ENCODE assay signal across 8 cellular contexts in genomic region chr5:135833961-135834638, GRCh38. TPM values are rescaled to one million over a fixed set of nuclear protein-coding genes. Genes with fewer than 3 reads are reported as not detected.
DNase-seq lines count a peak whose midpoint lies in the region; ATAC-seq and TF ChIP-seq lines count a peak whose summit lies in the region.

No MANE protein-coding gene starts in this region.

- no peaks in the 10 kb centered on the region for H3K9me3 ChIP-seq in RWPE2 (ENCODE audit: severe bottlenecking)
- H3K9me3 ChIP-seq in left ventricle myocardium inferior (replicated peaks): no peaks in the 10 kb centered on the region
- H3K9me3 ChIP-seq in spleen: peaks cover 0 to 14% (median 11%) of the 10 kb centered on the region in 8 donors

- no peaks in the 10 kb centered on the region for H4K20me1 ChIP-seq in GM23338 (replicated peaks; ENCODE audit: insufficient read depth)

- peaks cover 53% of the 10 kb centered on the region for H3K27me3 Mint-ChIP-seq in GM23338 (ENCODE audit: insufficient read depth, low read depth, poor library complexity)

- no peak overlapping the region for H3K4me3 ChIP-seq in GM12864 (ENCODE audit: low read depth, low read length)
- peak overlapping the region; percentile 88 for H3K4me3 ChIP-seq in GM23338
- H3K4me3 ChIP-seq in RWPE2 (ENCODE audit: severe bottlenecking): peak overlapping the region; percentile 34
- peak overlapping the region; percentile 65 for H3K4me3 ChIP-seq in left ventricle myocardium inferior
- H3K4me3 ChIP-seq in spleen: peak overlapping the region in 6 of 8 donors; percentile 18 to 59 (median 24)

- TF ChIP-seq CTCF in GM12864 (IDR thresholded peaks at IDR 0.05; ENCODE audit: low read depth, low read length, missing control alignments) (peak; percentile 86), GM23338 (conservative IDR thresholded peaks at IDR 0.05; ENCODE audit: low read depth in 2 of 2) (peak in 1 of 2 experiments; percentile 52; a peak in 3 of 4 replicates), RWPE2 (IDR thresholded peaks at IDR 0.05; ENCODE audit: poor library complexity, severe bottlenecking) (no peak), left ventricle myocardium inferior (IDR thresholded peaks at IDR 0.05; ENCODE audit: borderline replicate concordance) (peak; percentile 74), spleen (IDR thresholded peaks at IDR 0.05 in 8 of 11, conservative IDR thresholded peaks at IDR 0.05 in 3 of 11) (peak in 7 of 11 experiments; percentile 17 to 60 (median 56))

- H3K27ac ChIP-seq in GM23338 (ENCODE audit: low read depth) (no peak overlapping the region), RWPE2 (ENCODE audit: poor library complexity, severe bottlenecking) (no peak overlapping the region), left ventricle myocardium inferior (replicated peaks) (no peak overlapping the region), spleen (no peak overlapping the region)

- ATAC-seq in GM23338 (peak; percentile 8), RWPE2 (ENCODE audit: low read depth) (peak; percentile 41), HG03457 (IDR thresholded peaks at IDR 0.05; ENCODE audit: unreplicated experiment) (no peak)

- no peak overlapping the region for H3K27ac Mint-ChIP-seq in GM23338

- H3K36me3 ChIP-seq in GM23338 (ENCODE audit: insufficient read depth): no peaks in the 10 kb centered on the region
- H3K36me3 ChIP-seq in RWPE2 (ENCODE audit: low read depth): no peaks in the 10 kb centered on the region
- H3K36me3 ChIP-seq in left ventricle myocardium inferior: no peaks in the 10 kb centered on the region
- H3K36me3 ChIP-seq in spleen: no peaks in the 10 kb centered on the region

- no peak for DNase-seq in GM12864 (ENCODE audit: low read depth)
- DNase-seq in GM23338 (ENCODE audit: low spot score): no peak
- peak; percentile 55 for DNase-seq in RWPE2 (ENCODE audit: low spot score)
- DNase-seq in left ventricle myocardium inferior: no peak
- DNase-seq in spleen: peak; percentile 66
- no peak for DNase-seq in NCI-H2081 treated with DMSO at 0.1 percent for 48 hours (lab: John Stamatoyannopoulos, UW)
- DNase-seq in SIG-M5 (lab: John Stamatoyannopoulos, UW): no peak

- no peaks in the 10 kb centered on the region for H3K79me2 ChIP-seq in GM23338 (replicated peaks; ENCODE audit: insufficient read depth)

- 0 out of 3 replicates have a peak, but pooled peaks cover 4% of the 10 kb centered on the region for H3K4me1 Mint-ChIP-seq in GM23338

- WGBS in spleen, 5 donors: 30 to 43% (median 32%) methylated on average over 11 to 16 of the region's 16 CpGs

- 0 out of 2 replicates have a peak, but pooled peaks cover 3% of the 10 kb centered on the region for H3K9me2 ChIP-seq in GM23338 (ENCODE audit: insufficient read depth)

- peaks cover 15% of the 10 kb centered on the region for H3K9me3 Mint-ChIP-seq in GM23338

- no peaks in the 10 kb centered on the region for H3F3A ChIP-seq in GM23338 (replicated peaks; ENCODE audit: low read depth)

- H3K27me3 ChIP-seq in GM23338 (ENCODE audit: insufficient read depth) (peaks cover 48% of the 10 kb centered on the region), RWPE2 (ENCODE audit: insufficient read depth, poor library complexity, severe bottlenecking) (peaks cover 35% of the 10 kb centered on the region), left ventricle myocardium inferior (ENCODE audit: low read depth) (peaks cover 87% of the 10 kb centered on the region), spleen (replicated peaks in 1 of 7) (peaks cover 0 to 80% (median 24%) of the 10 kb centered on the region in 7 donors)

- TF ChIP-seq POLR2A in spleen (IDR thresholded peaks at IDR 0.05): no peak

- peaks cover 8% of the 10 kb centered on the region; the same call in 2 of the 3 replicates for H3K36me3 Mint-ChIP-seq in GM23338 (ENCODE audit: low read depth)

- intact Hi-C loops in left ventricle myocardium inferior (cut with micrococcal nuclease) (loop anchor here (5.0 kb wide), 1 partner anchor 272 kb away; no protein-coding TSS in a partner anchor), spleen (cut with DNase I; ENCODE audit: low total_unique reads) (loop anchor here (5.0 kb wide), 1 partner anchor 272 kb away; no protein-coding TSS in a partner anchor)

- peak overlapping the region; percentile 91 for H3K4me2 ChIP-seq in GM23338

- H3K4me1 ChIP-seq in GM23338 (ENCODE audit: insufficient read depth) (no peaks in the 10 kb centered on the region; the same call in 1 of the 2 replicates), RWPE2 (ENCODE audit: insufficient read depth, poor library complexity, severe bottlenecking) (no peaks in the 10 kb centered on the region), left ventricle myocardium inferior (peaks cover 13% of the 10 kb centered on the region), spleen (peaks cover 0 to 22% (median 12%) of the 10 kb centered on the region in 6 donors)

- H3K4me3 Mint-ChIP-seq in GM23338: peak overlapping the region; percentile 87

- H2AFZ ChIP-seq in GM23338: peak overlapping the region; percentile 98

TF ChIP-seq in GM23338, 12 proteins besides CTCF, POLR2A, EP300 and RAD21 (continues in another document):
- TF ChIP-seq ZNF114 (CRISPR knock-in tag; IDR thresholded peaks at IDR 0.05) (no peak), ZNF462 (CRISPR knock-in tag; IDR thresholded peaks at IDR 0.05) (no peak)

RNA-seq across cellular contexts. Expression of gene SLC25A48, which starts 0.4 kb away (rescaled TPM):
- total RNA-seq in GM23338 (2014; rRNA removed; shearing (Covaris generic)): 1.4 and 1.5 TPM in 2 replicates
- polyA plus RNA-seq in GM23338 (2016; fragmentation: Nextera tagmentation; extraction: Ambion mirVana) (1.1 TPM in 2 replicates), spleen (under 1 TPM in 1 of 3 donors, not detected in 2; 0.06 TPM)
- total RNA-seq in left ventricle myocardium inferior (not detected), spleen (under 1 TPM in 2 of 7 donors, not detected in 5; 0.33 to 0.66 TPM)

Comparison
In these comparisons a context has a peak if more than half of its experiments do, and no peak if none do; other contexts are left out.
1. DNase-seq: peak in RWPE2 (single experiment) and spleen (single experiment); none in GM12864 (single experiment), GM23338 (single experiment), left ventricle myocardium inferior (single experiment), NCI-H2081 treated with DMSO at 0.1 percent for 48 hours (single experiment) and SIG-M5 (single experiment).